Comparison of ENCODE assay signal across 1 cellular context in the genomic region with DNA sequence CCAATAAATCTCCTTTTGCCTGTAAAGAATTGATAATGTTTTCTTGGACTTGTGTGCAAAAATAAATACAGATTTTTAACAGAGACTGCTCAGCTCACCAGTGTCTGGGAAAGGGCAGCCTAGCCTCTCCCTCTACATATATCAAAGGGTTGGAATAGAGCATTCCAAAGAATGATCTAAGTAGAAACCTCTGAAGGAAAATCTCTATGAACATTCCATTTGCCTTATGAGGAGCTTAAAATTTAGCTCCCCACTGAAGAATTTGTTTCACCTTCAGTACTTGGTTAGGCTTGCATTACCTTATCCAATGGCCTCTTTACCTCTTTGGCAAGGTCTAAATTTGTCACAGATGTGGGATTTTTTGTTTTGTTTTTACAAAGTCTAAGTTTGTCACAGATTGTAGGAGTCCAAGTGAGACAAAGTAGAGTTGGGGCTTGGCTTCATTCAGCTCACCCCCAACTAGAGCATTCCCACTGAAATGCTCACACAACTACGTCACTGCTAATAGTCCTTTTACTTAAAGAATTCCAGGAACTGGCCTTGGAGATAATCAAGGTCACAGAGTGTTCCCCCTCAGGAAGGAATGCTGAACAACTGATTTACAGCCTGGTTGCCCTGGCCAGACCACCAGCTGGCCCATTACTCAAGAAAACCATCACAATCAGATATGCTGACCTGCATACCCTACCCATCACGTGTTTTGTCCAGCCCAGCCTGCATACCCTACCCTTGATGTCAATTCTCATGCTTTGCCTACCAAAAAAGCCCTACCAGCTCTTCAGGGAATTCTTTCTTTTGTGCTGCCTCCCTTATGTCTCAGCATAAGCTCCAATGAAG.
TF ChIP-seq lines count a peak whose summit lies in the region.

No MANE protein-coding gene starts in this region.

TF ChIP-seq in H1, 55 proteins besides CTCF, POLR2A, EP300 and RAD21:
- TF ChIP-seq, protein P1, sequence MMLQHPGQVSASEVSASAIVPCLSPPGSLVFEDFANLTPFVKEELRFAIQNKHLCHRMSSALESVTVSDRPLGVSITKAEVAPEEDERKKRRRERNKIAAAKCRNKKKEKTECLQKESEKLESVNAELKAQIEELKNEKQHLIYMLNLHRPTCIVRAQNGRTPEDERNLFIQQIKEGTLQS (IDR thresholded peaks at IDR 0.05; ENCODE audit: insufficient read depth, low read depth, low read length) = no peak
- peak; percentile 66; the same call in 1 of the 2 replicates for TF ChIP-seq TEAD4 (IDR thresholded peaks at IDR 0.05; ENCODE audit: low read depth, low read length)
